Comparison of ENCODE assay signal across 8 cellular contexts in genomic region chr1:148844651-148845050, GRCh38. TPM values are rescaled to one million over a fixed set of nuclear protein-coding genes. Genes with fewer than 3 reads are reported as not detected.
DNase-seq lines count a peak whose midpoint lies in the region; ATAC-seq, FAIRE-seq and TF ChIP-seq lines count a peak whose summit lies in the region.
"Not testable (repeated sequence)": the region's sequence is repeated elsewhere in the genome, so short reads cannot be mapped to it uniquely, and the experiment has no call there.

No MANE protein-coding gene starts in this region.

- H3K36me3 Mint-ChIP-seq in activated CD8-positive, alpha-beta T cell treated with anti-CD3 and anti-CD28 coated beads for 36 hours (ENCODE audit: low read depth); memory B cell: not testable (repeated sequence)

- H3K27ac Mint-ChIP-seq in activated CD8-positive, alpha-beta T cell treated with anti-CD3 and anti-CD28 coated beads for 36 hours; memory B cell: not testable (repeated sequence)

- H3K27me3 ChIP-seq in Panc1 (ENCODE audit: control insufficient read depth, insufficient read depth, low read length); foreskin keratinocyte; right cardiac atrium (ENCODE audit: control insufficient read depth, insufficient read depth); gastrocnemius medialis; aorta (ENCODE audit: control insufficient read depth in 1 of 2, insufficient read depth in 2 of 2, low read length in 1 of 2): not testable (repeated sequence)

- not testable (repeated sequence) for H3K27me3 Mint-ChIP-seq in activated CD8-positive, alpha-beta T cell treated with anti-CD3 and anti-CD28 coated beads for 36 hours; memory B cell

- not testable (repeated sequence) for H3K4me3 ChIP-seq in A549; Panc1 (ENCODE audit: low read depth in 2 of 2, low read length in 2 of 2); right cardiac atrium (ENCODE audit: low read length); gastrocnemius medialis; aorta (ENCODE audit: low read length in 2 of 2)

- POLR2A ChIA-PET in A549 (lab: Yijun Ruan, JAX); Panc1 (lab: Charles Lee); activated CD8-positive, alpha-beta T cell treated with anti-CD3 and anti-CD28 coated beads for 36 hours (lab: Charles Lee): not testable (repeated sequence)

- ATAC-seq in A549, result peak; percentile 54 to 74; a peak in 5 of 6 replicates
- peak; percentile 75 for ATAC-seq in Panc1
- peak; percentile 34 for ATAC-seq in activated CD8-positive, alpha-beta T cell treated with anti-CD3 and anti-CD28 coated beads for 36 hours
- peak; percentile 37 for ATAC-seq in foreskin keratinocyte
- peak; percentile 15 to 52 for ATAC-seq in right cardiac atrium
- ATAC-seq in memory B cell (ENCODE audit: low read depth), result peak; percentile 22
- peak; percentile 27 to 38 for ATAC-seq in gastrocnemius medialis
- ATAC-seq in aorta (ENCODE audit: low FRiP score), result peak; percentile 72

- not testable (repeated sequence) for H3K4me1 Mint-ChIP-seq in activated CD8-positive, alpha-beta T cell treated with anti-CD3 and anti-CD28 coated beads for 36 hours (ENCODE audit: low read depth); memory B cell

- not testable (repeated sequence) for TF ChIP-seq CTCF in A549 (IDR thresholded peaks at IDR 0.05); Panc1 (IDR thresholded peaks at IDR 0.05); activated CD8-positive, alpha-beta T cell treated with anti-CD3 and anti-CD28 coated beads for 36 hours (IDR thresholded peaks at IDR 0.05); foreskin keratinocyte (conservative IDR thresholded peaks at IDR 0.05); gastrocnemius medialis (IDR thresholded peaks at IDR 0.05 in 4 of 5, conservative IDR thresholded peaks at IDR 0.05 in 1 of 5)

- not testable (repeated sequence) for H3K4me1 ChIP-seq in A549; Panc1 (ENCODE audit: control insufficient read depth, insufficient read depth, low read length); foreskin keratinocyte; right cardiac atrium (ENCODE audit: control insufficient read depth, insufficient read depth, low read length); gastrocnemius medialis; aorta (ENCODE audit: control insufficient read depth in 1 of 2, insufficient read depth in 2 of 2, low read length in 2 of 2)

- BruUV-seq in Panc1 (replicated peaks; lab: Mats Ljungman, UMichigan), result not testable (repeated sequence)

- DNase-seq in A549 (ENCODE audit: low read depth in 1 of 2, low spot score in 1 of 2); Panc1 (ENCODE audit: low read depth, low spot score); activated CD8-positive, alpha-beta T cell treated with anti-CD3 and anti-CD28 coated beads for 36 hours; foreskin keratinocyte; right cardiac atrium; memory B cell (ENCODE audit: low spot score in 2 of 2); gastrocnemius medialis; aorta: not testable (repeated sequence)

- H3K27ac ChIP-seq in A549; Panc1 (ENCODE audit: low read length); foreskin keratinocyte; right cardiac atrium (ENCODE audit: low read length); gastrocnemius medialis; aorta (ENCODE audit: low read depth in 1 of 2, low read length in 2 of 2): not testable (repeated sequence)

- TF ChIP-seq POLR2A in A549 (IDR thresholded peaks at IDR 0.05; ENCODE audit: low read length); gastrocnemius medialis (IDR thresholded peaks at IDR 0.05): not testable (repeated sequence)

- in situ Hi-C loops in Panc1 (cut with HindIII; ENCODE audit: low pct_unique_long_range_greater_than_20kb, low sequenced_read_pairs); gastrocnemius medialis (cut with MboI; ENCODE audit: low sequenced_read_pairs in 4 of 4): not testable (repeated sequence)

- H3K9me3 Mint-ChIP-seq in activated CD8-positive, alpha-beta T cell treated with anti-CD3 and anti-CD28 coated beads for 36 hours; memory B cell: not testable (repeated sequence)

- CTCF ChIA-PET in A549 (lab: Yijun Ruan, JAX); Panc1 (lab: Charles Lee); activated CD8-positive, alpha-beta T cell treated with anti-CD3 and anti-CD28 coated beads for 36 hours (lab: Charles Lee): not testable (repeated sequence)

- no CpG with 5 or more reads among the region's 14 CpGs for WGBS in A549 (ENCODE audit: missing lambda C conversion rate)
- no CpG with 5 or more reads among the region's 14 CpGs for WGBS in right cardiac atrium
- no CpG with 5 or more reads among the region's 14 CpGs for WGBS in aorta, 2 donors

- FAIRE-seq in A549 (lab: Jason Lieb, UNC), result not testable (repeated sequence)

- not testable (repeated sequence) for H3K4me3 Mint-ChIP-seq in activated CD8-positive, alpha-beta T cell treated with anti-CD3 and anti-CD28 coated beads for 36 hours; memory B cell

- not testable (repeated sequence) for H3K36me3 ChIP-seq in Panc1 (ENCODE audit: control insufficient read depth, insufficient read depth, low read length); gastrocnemius medialis; aorta (ENCODE audit: control insufficient read depth in 1 of 2, insufficient read depth in 2 of 2, low read length in 1 of 2)

- not testable (repeated sequence) for H3K9me3 ChIP-seq in A549; Panc1 (ENCODE audit: control insufficient read depth, insufficient read depth, low read depth, low read length); right cardiac atrium (ENCODE audit: control insufficient read depth, low read length); gastrocnemius medialis; aorta (ENCODE audit: control insufficient read depth, low read length)

- TF ChIP-seq EP300 in A549 (IDR thresholded peaks at IDR 0.05), result not testable (repeated sequence)

- not testable (repeated sequence) for TF ChIP-seq RAD21 in A549 (conservative IDR thresholded peaks at IDR 0.05 in 1 of 2, IDR thresholded peaks at IDR 0.05 in 1 of 2)

- H3K4me2 ChIP-seq in A549, result not testable (repeated sequence)

- intact Hi-C loops in Panc1 (cut with micrococcal nuclease; ENCODE audit: unreplicated experiment); activated CD8-positive, alpha-beta T cell treated with anti-CD3 and anti-CD28 coated beads for 36 hours (cut with micrococcal nuclease); right cardiac atrium (cut with DNase I); gastrocnemius medialis (cut with DNase I; ENCODE audit: low total_unique reads); aorta (cut with DNase I): not testable (repeated sequence)

RNA-seq across cellular contexts. Expression of gene PDE4DIP, which starts 0.4 kb away (rescaled TPM):
- 9.2 and 10.7 TPM in 2 replicates for polyA plus RNA-seq in A549 (2011; rRNA removed)
- polyA plus RNA-seq in A549 (2012; cell fraction: cytosol; rRNA removed), result 1.7 TPM in 2 replicates
- 1.5 and 2.4 TPM in 2 replicates for polyA plus RNA-seq in A549 (2012; cell fraction: nucleus; rRNA removed)
- 5.4 to 6.4 TPM (median 5.6 TPM) in 3 replicates for polyA plus RNA-seq in A549 (2017; fragmentation: RNase III; extraction: RNeasy Plus Mini Kit Qiagen cat#74134 plus additional on column Dnase treatment)
- polyA minus RNA-seq in A549 (2011; rRNA and poly(A)+ RNA removed), result 6.3 and 9.4 TPM in 2 replicates
- 13.6 TPM for total RNA-seq in Panc1 (2021; ENCODE audit: unreplicated experiment)
- 9.6 TPM for polyA plus RNA-seq in Panc1 (2012; ENCODE audit: insufficient read length)
- total RNA-seq in activated CD8-positive, alpha-beta T cell treated with anti-CD3 and anti-CD28 coated beads for 36 hours, result 10 to 100 TPM; 19.6 to 19.8 TPM
- total RNA-seq in foreskin keratinocyte, result 35.8 and 37.9 TPM in 2 replicates
- polyA plus RNA-seq in foreskin keratinocyte, result 18.9 and 22.1 TPM in 2 replicates
- total RNA-seq in right cardiac atrium, result 1,000 to 10,000 TPM; 1,463 to 2,379 (median 1,612) TPM
- 857 TPM for polyA plus RNA-seq in right cardiac atrium
- total RNA-seq in gastrocnemius medialis, result 1,000 to 10,000 TPM in 3 of 4 donors, 100 to 1,000 TPM in 1; 630 to 1,712 (median 1,308) TPM
- total RNA-seq in aorta, result 100 to 1,000 TPM; 168 to 339 TPM
- polyA plus RNA-seq in aorta, result 100 to 1,000 TPM in 1 of 2 donors, 10 to 100 TPM in 1; 70.7 to 107 TPM

Comparison
In these comparisons a context has a peak if more than half of its experiments do, and no peak if none do; other contexts are left out.
1. ATAC-seq: peak in every context shown above with its lines; median percentile 75 in Panc1; 72 in aorta; 64 in A549; 37 in foreskin keratinocyte; 34 in activated CD8-positive, alpha-beta T cell treated with anti-CD3 and anti-CD28 coated beads for 36 hours; 34 in right cardiac atrium; 32 in gastrocnemius medialis; 22 in memory B cell.